Comparison of ENCODE assay signal across 18 cellular contexts in genomic region chr2:98467082-98467536, GRCh38. TPM values are rescaled to one million over a fixed set of nuclear protein-coding genes. Genes with fewer than 3 reads are reported as not detected.
DNase-seq lines count a peak whose midpoint lies in the region; ATAC-seq and TF ChIP-seq lines count a peak whose summit lies in the region.
"Had no signal": no experiment of that assay in that cellular context is flagged by ENCODE, and none has a peak within 500 bp of the region (broad histone marks: within the 10 kb centered on the region; RNA-seq: fewer than 3 reads in every experiment).

No MANE protein-coding gene starts in this region.

- intact Hi-C loops in activated CD4-positive, alpha-beta T cell treated with anti-CD3 and anti-CD28 coated beads for 36 hours (cut with DNase I, micrococcal nuclease) = loop anchor here (5.0 to 10.0 kb wide), 6 partner anchors 195 to 1932 kb away; partner anchors contain the start of genes ACTR1B (in 1 of the 2), ARID5A (in 1 of the 2), EIF5B (in 1 of the 2) and MGAT4A (in 1 of the 2)

- H3K27ac Mint-ChIP-seq in activated CD4-positive, alpha-beta T cell treated with anti-CD3 and anti-CD28 coated beads for 36 hours = peak overlapping the region; percentile 96
- H3K27ac Mint-ChIP-seq in central memory CD8-positive, alpha-beta T cell (ENCODE audit: low read depth) = peak overlapping the region; percentile 94
- H3K27ac Mint-ChIP-seq in stimulated activated effector memory CD8-positive, alpha-beta T cell treated with anti-CD3 and anti-CD28 coated beads, Interleukin-12 subunit alpha, Interleukin-12 subunit beta, amount 100 ng/mL, for 72 hours = peak overlapping the region; percentile 88
- H3K27ac Mint-ChIP-seq: neural progenitor cell had no signal

- H3K36me3 ChIP-seq in Peyer's patch = no peaks in the 10 kb centered on the region
- H3K36me3 ChIP-seq: neural progenitor cell, thyroid gland had no signal

- H3K4me3 ChIP-seq in Peyer's patch = no peak overlapping the region
- H3K4me3 ChIP-seq: A549, heart right ventricle, neural progenitor cell, thyroid gland had no signal

- no peak for ATAC-seq in activated CD4-positive, alpha-beta T cell treated with anti-CD3 and anti-CD28 coated beads for 36 hours
- ATAC-seq in central memory CD8-positive, alpha-beta T cell (replicated peaks; ENCODE audit: extremely low read depth, poor library complexity, severe bottlenecking) = no peak
- ATAC-seq in stimulated activated effector memory CD8-positive, alpha-beta T cell treated with anti-CD3 and anti-CD28 coated beads, Interleukin-12 subunit alpha, Interleukin-12 subunit beta, amount 100 ng/mL, for 72 hours = no peak
- ATAC-seq in GM18511 (IDR thresholded peaks at IDR 0.05; ENCODE audit: unreplicated experiment) = no peak
- ATAC-seq: esophagus mucosa, left colon had no signal

- peak; percentile 28 for DNase-seq in activated CD4-positive, alpha-beta T cell treated with anti-CD3 and anti-CD28 coated beads for 36 hours
- no peak for DNase-seq in activated CD4-positive, alpha-beta T cell treated with anti-CD3 and anti-CD28 coated beads, Interleukin-2, amount 50 U/mL, for 1 hour
- DNase-seq in Peyer's patch (peak in 1 of 3 donors; percentile 48), SIG-M5 treated with dmso at 0.1 percent for 504 hours (lab: John Stamatoyannopoulos, UW; ENCODE audit: unreplicated experiment) (no peak), D341Med (ENCODE audit: low spot score) (no peak)
- DNase-seq in central memory CD8-positive, alpha-beta T cell (ENCODE audit: low spot score in 2 of 2) = no peak
- DNase-seq in stimulated activated effector memory CD8-positive, alpha-beta T cell treated with anti-CD3 and anti-CD28 coated beads, Interleukin-12 subunit alpha, Interleukin-12 subunit beta, amount 100 ng/mL, for 72 hours (ENCODE audit: low spot score in 2 of 2) = no peak
- DNase-seq: cerebellar nuclear complex, DMS53, heart right ventricle, NCI-H2081, NCI-H82, thyroid gland had no signal

- TF ChIP-seq POLR2A in Peyer's patch (IDR thresholded peaks at IDR 0.05) = no peak

- peak overlapping the region; percentile 69 for H3K4me3 Mint-ChIP-seq in activated CD4-positive, alpha-beta T cell treated with anti-CD3 and anti-CD28 coated beads for 36 hours
- H3K4me3 Mint-ChIP-seq in central memory CD8-positive, alpha-beta T cell = peak overlapping the region; percentile 77
- peak overlapping the region; percentile 72 for H3K4me3 Mint-ChIP-seq in stimulated activated effector memory CD8-positive, alpha-beta T cell treated with anti-CD3 and anti-CD28 coated beads, Interleukin-12 subunit alpha, Interleukin-12 subunit beta, amount 100 ng/mL, for 72 hours
- H3K4me3 Mint-ChIP-seq: neural progenitor cell had no signal

- no peaks in the 10 kb centered on the region for H3K9me3 ChIP-seq in Peyer's patch
- H3K9me3 ChIP-seq: A549, heart right ventricle, thyroid gland had no signal

- H3K9me3 Mint-ChIP-seq in activated CD4-positive, alpha-beta T cell treated with anti-CD3 and anti-CD28 coated beads for 36 hours (ENCODE audit: low read depth) = no peaks in the 10 kb centered on the region
- no peaks in the 10 kb centered on the region for H3K9me3 Mint-ChIP-seq in central memory CD8-positive, alpha-beta T cell
- H3K9me3 Mint-ChIP-seq in stimulated activated effector memory CD8-positive, alpha-beta T cell treated with anti-CD3 and anti-CD28 coated beads, Interleukin-12 subunit alpha, Interleukin-12 subunit beta, amount 100 ng/mL, for 72 hours = no peaks in the 10 kb centered on the region
- H3K9me3 Mint-ChIP-seq: neural progenitor cell had no signal

- no peaks in the 10 kb centered on the region for H3K27me3 Mint-ChIP-seq in activated CD4-positive, alpha-beta T cell treated with anti-CD3 and anti-CD28 coated beads for 36 hours
- no peaks in the 10 kb centered on the region for H3K27me3 Mint-ChIP-seq in central memory CD8-positive, alpha-beta T cell

- H3K36me3 Mint-ChIP-seq in activated CD4-positive, alpha-beta T cell treated with anti-CD3 and anti-CD28 coated beads for 36 hours (ENCODE audit: low read depth) = peaks cover 7% of the 10 kb centered on the region
- peaks cover 12% of the 10 kb centered on the region for H3K36me3 Mint-ChIP-seq in central memory CD8-positive, alpha-beta T cell (ENCODE audit: insufficient read depth)
- H3K36me3 Mint-ChIP-seq in stimulated activated effector memory CD8-positive, alpha-beta T cell treated with anti-CD3 and anti-CD28 coated beads, Interleukin-12 subunit alpha, Interleukin-12 subunit beta, amount 100 ng/mL, for 72 hours = peaks cover 33% of the 10 kb centered on the region

- H3K4me1 ChIP-seq in Peyer's patch = peaks cover 0 to 62% (median 27%) of the 10 kb centered on the region in 4 donors

- CTCF ChIA-PET in activated CD4-positive, alpha-beta T cell treated with anti-CD3 and anti-CD28 coated beads for 36 hours (lab: Charles Lee) = interaction anchor here (0.6 to 4.9 kb wide), 4 partner anchors 9 to 49 kb away, joined by 3 to 33 read pairs (median 5); no protein-coding TSS in a partner anchor

- TF ChIP-seq CTCF in Peyer's patch (IDR thresholded peaks at IDR 0.05) = no peak

- H3K27ac ChIP-seq in Peyer's patch = peak overlapping the region; percentile 22 to 75 (median 43)
- H3K27ac ChIP-seq: neural progenitor cell, thyroid gland had no signal

- peaks cover 90% of the 10 kb centered on the region for H3K4me1 Mint-ChIP-seq in activated CD4-positive, alpha-beta T cell treated with anti-CD3 and anti-CD28 coated beads for 36 hours
- H3K4me1 Mint-ChIP-seq in central memory CD8-positive, alpha-beta T cell = peaks cover 85% of the 10 kb centered on the region
- peaks cover 88% of the 10 kb centered on the region for H3K4me1 Mint-ChIP-seq in stimulated activated effector memory CD8-positive, alpha-beta T cell treated with anti-CD3 and anti-CD28 coated beads, Interleukin-12 subunit alpha, Interleukin-12 subunit beta, amount 100 ng/mL, for 72 hours

- no peaks in the 10 kb centered on the region for H3K27me3 ChIP-seq in Peyer's patch
- H3K27me3 ChIP-seq: heart right ventricle, neural progenitor cell, thyroid gland had no signal

- POLR2A ChIA-PET in activated CD4-positive, alpha-beta T cell treated with anti-CD3 and anti-CD28 coated beads for 36 hours (lab: Charles Lee) = interaction anchor here (2.2 kb wide), 1 partner anchor 12 kb away, joined by 7 read pairs; no protein-coding TSS in a partner anchor

RNA-seq across cellular contexts. Expression of gene INPP4A, which starts 22.5 kb away (rescaled TPM):
- total RNA-seq in activated CD4-positive, alpha-beta T cell treated with anti-CD3 and anti-CD28 coated beads for 36 hours = 10 to 100 TPM; 29.1 to 33.0 TPM
- total RNA-seq in Peyer's patch = 10 to 100 TPM; 15.6 to 78.4 (median 27.4) TPM
